Comparison of ENCODE assay signal across 8 cellular contexts in the genomic region with DNA sequence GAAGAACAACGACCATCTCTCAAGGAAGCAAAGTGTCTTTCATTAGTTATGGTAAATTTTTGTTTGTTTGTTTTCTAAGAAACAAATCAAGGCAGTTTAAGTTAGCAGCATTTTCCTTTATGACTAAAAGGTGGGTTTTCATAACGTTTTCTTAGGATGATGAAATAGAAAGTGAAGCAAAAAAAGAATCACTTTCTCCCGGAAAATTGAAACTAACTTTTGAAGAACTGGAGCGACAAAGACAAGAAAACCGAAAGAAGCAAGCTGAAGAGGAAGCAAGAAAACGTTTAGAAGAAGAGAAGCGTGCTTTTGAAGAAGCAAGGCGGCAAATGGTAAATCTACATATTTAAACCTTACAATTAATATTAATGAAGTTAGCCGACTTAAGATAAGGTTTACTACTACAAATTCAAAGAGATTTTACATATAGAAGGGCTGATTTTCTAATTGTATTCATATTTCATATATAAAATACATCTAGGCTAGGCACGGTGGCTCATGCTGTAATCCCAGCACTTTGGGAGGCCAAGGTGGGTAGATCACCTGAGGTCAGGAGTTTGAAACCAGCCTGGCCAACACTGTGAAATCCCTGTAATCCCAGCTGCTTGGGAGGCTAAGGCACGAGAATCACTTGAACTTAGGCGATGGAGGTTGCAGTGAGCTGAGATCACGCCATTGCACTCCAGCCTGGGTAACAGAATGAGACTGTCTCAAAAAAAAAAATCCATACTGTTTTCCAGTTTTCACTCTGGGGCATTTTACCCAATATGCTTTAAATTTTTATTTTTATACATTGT. TPM values are rescaled to one million over a fixed set of nuclear protein-coding genes. Genes with fewer than 3 reads are reported as not detected.
DNase-seq lines count a peak whose midpoint lies in the region; ATAC-seq and TF ChIP-seq lines count a peak whose summit lies in the region.

No MANE protein-coding gene starts in this region.

- peaks cover 7% of the 10 kb centered on the region for H3K4me1 Mint-ChIP-seq in activated naive CD4-positive, alpha-beta T cell treated with anti-CD3 and anti-CD28 coated beads, Interleukin-2, amount 10 ng/mL, durations not matched to agents 7 days and 5 days
- peaks cover 14% of the 10 kb centered on the region for H3K4me1 Mint-ChIP-seq in activated T-helper 2 cell treated with anti-CD3 and anti-CD28 coated beads, Interferon-gamma antibody, Interleukin-2, Interleukin-4, amounts not matched to agents 10 μg/mL and 5 μg/mL and 100 μg/mL, durations not matched to agents 14 hours and 24 hours and 36 hours (ENCODE audit: low read depth)
- peaks cover 8% of the 10 kb centered on the region for H3K4me1 Mint-ChIP-seq in osteocyte (ENCODE audit: unreplicated experiment)

- CTCF ChIA-PET in activated naive CD4-positive, alpha-beta T cell treated with anti-CD3 and anti-CD28 coated beads, Interleukin-2, amount 10 ng/mL, durations not matched to agents 7 days and 5 days (lab: Charles Lee): no interaction called here

- TF ChIP-seq CTCF in HL-60 (IDR thresholded peaks at IDR 0.05; ENCODE audit: insufficient read depth, low read length): no peak
- TF ChIP-seq CTCF in thoracic aorta (IDR thresholded peaks at IDR 0.05): no peak
- no peak for TF ChIP-seq CTCF in osteocyte (IDR thresholded peaks at IDR 0.05)

- H3K9me3 Mint-ChIP-seq in activated naive CD4-positive, alpha-beta T cell treated with anti-CD3 and anti-CD28 coated beads, Interleukin-2, amount 10 ng/mL, durations not matched to agents 7 days and 5 days: no peaks in the 10 kb centered on the region
- no peaks in the 10 kb centered on the region for H3K9me3 Mint-ChIP-seq in activated T-helper 2 cell treated with anti-CD3 and anti-CD28 coated beads, Interferon-gamma antibody, Interleukin-2, Interleukin-4, amounts not matched to agents 10 μg/mL and 5 μg/mL and 100 μg/mL, durations not matched to agents 14 hours and 24 hours and 36 hours
- H3K9me3 Mint-ChIP-seq in osteocyte (ENCODE audit: unreplicated experiment): no peaks in the 10 kb centered on the region

- H3K4me3 Mint-ChIP-seq in activated naive CD4-positive, alpha-beta T cell treated with anti-CD3 and anti-CD28 coated beads, Interleukin-2, amount 10 ng/mL, durations not matched to agents 7 days and 5 days: peak overlapping the region; percentile 67
- H3K4me3 Mint-ChIP-seq in activated T-helper 2 cell treated with anti-CD3 and anti-CD28 coated beads, Interferon-gamma antibody, Interleukin-2, Interleukin-4, amounts not matched to agents 10 μg/mL and 5 μg/mL and 100 μg/mL, durations not matched to agents 14 hours and 24 hours and 36 hours (ENCODE audit: low read depth): peak overlapping the region; percentile 78
- H3K4me3 Mint-ChIP-seq in osteocyte (ENCODE audit: unreplicated experiment): no peak overlapping the region

- no peaks in the 10 kb centered on the region for H3K9me3 ChIP-seq in thoracic aorta

- H3K27me3 ChIP-seq in HL-60 (ENCODE audit: insufficient read depth, poor library complexity, severe bottlenecking): no peaks in the 10 kb centered on the region
- no peaks in the 10 kb centered on the region for H3K27me3 ChIP-seq in thoracic aorta (replicated peaks; ENCODE audit: insufficient read depth)

- H3K4me3 ChIP-seq in HL-60 (replicated peaks; ENCODE audit: insufficient read depth, low read length) (peak overlapping the region; percentile 28), thoracic aorta (peak overlapping the region; percentile 37)

- H3K36me3 ChIP-seq in thoracic aorta: peaks cover 54% of the 10 kb centered on the region

- H3K4me1 ChIP-seq in thoracic aorta (ENCODE audit: control insufficient read depth in 1 of 2, low read depth in 2 of 2): peaks cover 0 to 3% of the 10 kb centered on the region in 2 donors

- peak overlapping the region; percentile 77 for H3K27ac Mint-ChIP-seq in activated naive CD4-positive, alpha-beta T cell treated with anti-CD3 and anti-CD28 coated beads, Interleukin-2, amount 10 ng/mL, durations not matched to agents 7 days and 5 days
- H3K27ac Mint-ChIP-seq in activated T-helper 2 cell treated with anti-CD3 and anti-CD28 coated beads, Interferon-gamma antibody, Interleukin-2, Interleukin-4, amounts not matched to agents 10 μg/mL and 5 μg/mL and 100 μg/mL, durations not matched to agents 14 hours and 24 hours and 36 hours: peak overlapping the region; percentile 51
- no peak overlapping the region for H3K27ac Mint-ChIP-seq in osteocyte (ENCODE audit: unreplicated experiment)

- H3K27ac ChIP-seq in HL-60 (replicated peaks) (peak overlapping the region; percentile 24; the same call in 1 of the 2 replicates), thoracic aorta (no peak overlapping the region)

- H3K27me3 Mint-ChIP-seq in activated naive CD4-positive, alpha-beta T cell treated with anti-CD3 and anti-CD28 coated beads, Interleukin-2, amount 10 ng/mL, durations not matched to agents 7 days and 5 days: no peaks in the 10 kb centered on the region
- peaks cover 2% of the 10 kb centered on the region for H3K27me3 Mint-ChIP-seq in activated T-helper 2 cell treated with anti-CD3 and anti-CD28 coated beads, Interferon-gamma antibody, Interleukin-2, Interleukin-4, amounts not matched to agents 10 μg/mL and 5 μg/mL and 100 μg/mL, durations not matched to agents 14 hours and 24 hours and 36 hours (ENCODE audit: low read depth)
- no peaks in the 10 kb centered on the region for H3K27me3 Mint-ChIP-seq in osteocyte (ENCODE audit: unreplicated experiment)

- DNase-seq in activated naive CD4-positive, alpha-beta T cell treated with anti-CD3 and anti-CD28 coated beads, Interleukin-2, amount 10 ng/mL, durations not matched to agents 7 days and 5 days: no peak
- DNase-seq in activated naive CD4-positive, alpha-beta T cell treated with Interleukin-2 at 50 U/mL for 16 hours: no peak
- no peak for DNase-seq in HL-60 (ENCODE audit: low read depth in 1 of 2, low spot score in 1 of 2)
- no peak for DNase-seq in activated T-helper 2 cell treated with anti-CD3 and anti-CD28 coated beads, Interferon-gamma antibody, Interleukin-2, Interleukin-4, amounts not matched to agents 10 μg/mL and 5 μg/mL and 100 μg/mL, durations not matched to agents 14 hours and 24 hours and 36 hours (ENCODE audit: low spot score)
- no peak for DNase-seq in thoracic aorta (ENCODE audit: low spot score)
- DNase-seq in nucleus accumbens (lab: John Stamatoyannopoulos, UW): no peak
- no peak for DNase-seq in osteocyte (ENCODE audit: extremely low spot score, unreplicated experiment)

- no peak for ATAC-seq in thoracic aorta (ENCODE audit: insufficient number of reproducible peaks, low FRiP score, low read depth)
- no peak for ATAC-seq in GM21526 (IDR thresholded peaks at IDR 0.05; ENCODE audit: low FRiP score, unreplicated experiment)

- peaks cover 1% of the 10 kb centered on the region for H3K36me3 Mint-ChIP-seq in activated naive CD4-positive, alpha-beta T cell treated with anti-CD3 and anti-CD28 coated beads, Interleukin-2, amount 10 ng/mL, durations not matched to agents 7 days and 5 days
- H3K36me3 Mint-ChIP-seq in activated T-helper 2 cell treated with anti-CD3 and anti-CD28 coated beads, Interferon-gamma antibody, Interleukin-2, Interleukin-4, amounts not matched to agents 10 μg/mL and 5 μg/mL and 100 μg/mL, durations not matched to agents 14 hours and 24 hours and 36 hours (ENCODE audit: low read depth): peaks cover 9% of the 10 kb centered on the region
- H3K36me3 Mint-ChIP-seq in osteocyte (ENCODE audit: unreplicated experiment): peaks cover 35% of the 10 kb centered on the region

- intact Hi-C loops in activated T-helper 2 cell treated with anti-CD3 and anti-CD28 coated beads, Interferon-gamma antibody, Interleukin-2, Interleukin-4, amounts not matched to agents 10 μg/mL and 5 μg/mL and 100 μg/mL, durations not matched to agents 14 hours and 24 hours and 36 hours (cut with micrococcal nuclease): no loop called here

RNA-seq across cellular contexts. Expression of gene NEXN, which starts 38.3 kb away (rescaled TPM):
- total RNA-seq in activated T-helper 2 cell treated with anti-CD3 and anti-CD28 coated beads, Interferon-gamma antibody, Interleukin-2, Interleukin-4, amounts not matched to agents 10 μg/mL and 5 μg/mL and 100 μg/mL, durations not matched to agents 14 hours and 24 hours and 36 hours: 0.59 and 0.60 TPM in 2 replicates
- total RNA-seq in thoracic aorta (100 to 1,000 TPM; 116 to 120 TPM), osteocyte (19.3 and 19.5 TPM in 2 replicates)

RNA-seq across cellular contexts. Expression of gene FUBP1, which starts 52.1 kb away (rescaled TPM):
- 262 and 269 TPM in 2 replicates for total RNA-seq in activated T-helper 2 cell treated with anti-CD3 and anti-CD28 coated beads, Interferon-gamma antibody, Interleukin-2, Interleukin-4, amounts not matched to agents 10 μg/mL and 5 μg/mL and 100 μg/mL, durations not matched to agents 14 hours and 24 hours and 36 hours
- total RNA-seq in thoracic aorta: 100 to 1,000 TPM in 1 of 2 donors, 10 to 100 TPM in 1; 73.8 to 118 TPM
- total RNA-seq in osteocyte: 123 and 126 TPM in 2 replicates

Comparison
In these comparisons a context has a peak if more than half of its experiments do, and no peak if none do; other contexts are left out.
1. RNA of gene NEXN, which starts 38.3 kb away (total RNA-seq): 116 to 120 TPM in thoracic aorta and 19.3 to 19.5 TPM in osteocyte; 0.59 to 0.60 TPM in activated T-helper 2 cell treated with anti-CD3 and anti-CD28 coated beads, Interferon-gamma antibody, Interleukin-2, Interleukin-4, amounts not matched to agents 10 μg/mL and 5 μg/mL and 100 μg/mL, durations not matched to agents 14 hours and 24 hours and 36 hours; every median in the first group is over 10 times any median in the second.